ENCODE assay signal across 25 cellular contexts in genomic region chr19:29217591-29217990, GRCh38.
"Had no signal": no experiment of that assay in that cellular context is flagged by ENCODE, and none has a peak within 500 bp of the region (broad histone marks: within the 10 kb centered on the region; RNA-seq: fewer than 3 reads in every experiment).

No MANE protein-coding gene starts in this region.

- H3K9me3 ChIP-seq: gastroesophageal sphincter, mucosa of descending colon, neutrophil, pancreas, right lobe of liver, suprapubic skin, transverse colon, upper lobe of right lung, uterus had no signal

- ATAC-seq: foreskin keratinocyte; gastroesophageal sphincter; left lobe of liver; mucosa of descending colon; pancreas; right lobe of liver; stimulated activated naive B cell treated with anti-CD40 and anti-IgM and Interleukin-4, amounts not matched to agents 10 μg/mL and 1 μg/mL and 100 μg/mL, for 72 hours; stimulated activated naive CD8-positive, alpha-beta T cell treated with anti-CD3 and anti-CD28 coated beads, Interleukin-15, amount 100 ng/mL, for 72 hours; upper lobe of right lung had no signal

- H3K27me3 ChIP-seq: foreskin keratinocyte, pancreas, right lobe of liver, uterus had no signal

- H3K27ac ChIP-seq: foreskin keratinocyte, gastroesophageal sphincter, neutrophil, pancreas, right lobe of liver, suprapubic skin, transverse colon, upper lobe of right lung, uterus had no signal

- H3K4me1 ChIP-seq: foreskin keratinocyte, pancreas, right lobe of liver, upper lobe of right lung, uterus had no signal

- H3K4me3 Mint-ChIP-seq: immature natural killer cell; mesothelial cell of epicardium; stimulated activated naive B cell treated with anti-CD40 and anti-IgM and Interleukin-4, amounts not matched to agents 10 μg/mL and 1 μg/mL and 100 μg/mL, for 72 hours; stimulated activated naive CD8-positive, alpha-beta T cell treated with anti-CD3 and anti-CD28 coated beads, Interleukin-15, amount 100 ng/mL, for 72 hours had no signal

- H3K27ac Mint-ChIP-seq: immature natural killer cell; mesothelial cell of epicardium; naive B cell; nephron; stimulated activated naive B cell treated with anti-CD40 and anti-IgM and Interleukin-4, amounts not matched to agents 10 μg/mL and 1 μg/mL and 100 μg/mL, for 72 hours; stimulated activated naive CD8-positive, alpha-beta T cell treated with anti-CD3 and anti-CD28 coated beads, Interleukin-15, amount 100 ng/mL, for 72 hours had no signal

- H3K36me3 Mint-ChIP-seq: mesothelial cell of epicardium; naive B cell; stimulated activated naive B cell treated with anti-CD40 and anti-IgM and Interleukin-4, amounts not matched to agents 10 μg/mL and 1 μg/mL and 100 μg/mL, for 72 hours had no signal

- H3K4me3 ChIP-seq: gastroesophageal sphincter, lung, mucosa of descending colon, pancreas, right lobe of liver, suprapubic skin, transverse colon, upper lobe of right lung, uterus had no signal

- H3K36me3 ChIP-seq: gastroesophageal sphincter, neutrophil, pancreas, right lobe of liver, suprapubic skin, transverse colon, upper lobe of right lung, uterus had no signal

- H3K4me1 Mint-ChIP-seq: nephron; stimulated activated naive B cell treated with anti-CD40 and anti-IgM and Interleukin-4, amounts not matched to agents 10 μg/mL and 1 μg/mL and 100 μg/mL, for 72 hours had no signal

- H3K9me3 Mint-ChIP-seq: mesothelial cell of epicardium; nephron; stimulated activated naive B cell treated with anti-CD40 and anti-IgM and Interleukin-4, amounts not matched to agents 10 μg/mL and 1 μg/mL and 100 μg/mL, for 72 hours; stimulated activated naive CD8-positive, alpha-beta T cell treated with anti-CD3 and anti-CD28 coated beads, Interleukin-15, amount 100 ng/mL, for 72 hours had no signal

- DNase-seq: cerebellar nuclear complex; cortex of kidney; foreskin keratinocyte; immature natural killer cell; mesenchymal stem cell; mucosa of descending colon; naive B cell; pancreas; right lobe of liver; small intestine; stimulated activated CD4-positive, alpha-beta T cell treated with anti-CD3 and anti-CD28 coated beads, Interleukin-15, amount 100 ng/mL, for 24 hours; stimulated activated CD4-positive, alpha-beta T cell treated with anti-CD3 and anti-CD28 coated beads, Interleukin-2, amount 100 ng/mL, for 48 hours; stimulated activated naive B cell treated with anti-CD40 and anti-IgM and Interleukin-4, amounts not matched to agents 10 μg/mL and 1 μg/mL and 100 μg/mL, for 72 hours; stimulated activated naive CD8-positive, alpha-beta T cell treated with anti-CD3 and anti-CD28 coated beads, Interleukin-15, amount 100 ng/mL, for 72 hours; transverse colon; upper lobe of right lung; uterus had no signal

- FAIRE-seq: keratinocyte, pancreas, small intestine had no signal
